In genomic region chr20:1800777-1801176, GRCh38 we compare ENCODE assay signal across 9 cellular contexts.
DNase-seq lines count a peak whose midpoint lies in the region; ATAC-seq and TF ChIP-seq lines count a peak whose summit lies in the region.
"Had no signal": no experiment of that assay in that cellular context is flagged by ENCODE, and none has a peak within 500 bp of the region (broad histone marks: within the 10 kb centered on the region; RNA-seq: fewer than 3 reads in every experiment).

No MANE protein-coding gene starts in this region.

- TF ChIP-seq CTCF in BE2C (IDR thresholded peaks at IDR 0.05; ENCODE audit: low read depth, low read length) (peak; percentile 28), LNCAP (IDR thresholded peaks at IDR 0.05) (peak; percentile 48; the same call in 1 of the 2 replicates), VCaP (conservative IDR thresholded peaks at IDR 0.05) (peak; percentile 67), GM20000 (IDR thresholded peaks at IDR 0.05; ENCODE audit: extremely low read depth, missing control alignments) (no peak)

- H3K4me3 ChIP-seq in BE2C (ENCODE audit: low read depth, low read length) = no peak overlapping the region

- no peaks in the 10 kb centered on the region for H3K4me1 ChIP-seq in BE2C

- H3K27ac ChIP-seq in VCaP (no peak overlapping the region; the same call in 1 of the 2 replicates), caudate nucleus (ENCODE audit: low read depth, low read length) (no peak overlapping the region)

- ATAC-seq in HG03175 (IDR thresholded peaks at IDR 0.05; ENCODE audit: unreplicated experiment) = no peak

- DNase-seq in BE2C = no peak
- DNase-seq in kidney tubule cell (ENCODE audit: low spot score) = peak; percentile 53
- DNase-seq in caudate nucleus (lab: John Stamatoyannopoulos, UW) = no peak
- no peak for DNase-seq in GM20000 (ENCODE audit: low spot score)
- no peak for DNase-seq in activated T-cell treated with anti-CD3 and anti-CD28 coated beads for 4 hours
- DNase-seq: activated CD4-positive, alpha-beta T cell treated with anti-CD3 and anti-CD28 coated beads, Interleukin-2, amount 50 U/mL, for 1 hour had no signal

- no peaks in the 10 kb centered on the region for H3K36me3 ChIP-seq in BE2C

- H3K9me3 ChIP-seq in BE2C = no peaks in the 10 kb centered on the region

- H3K27me3 ChIP-seq in BE2C = peaks cover 33% of the 10 kb centered on the region
